In the genomic region with DNA sequence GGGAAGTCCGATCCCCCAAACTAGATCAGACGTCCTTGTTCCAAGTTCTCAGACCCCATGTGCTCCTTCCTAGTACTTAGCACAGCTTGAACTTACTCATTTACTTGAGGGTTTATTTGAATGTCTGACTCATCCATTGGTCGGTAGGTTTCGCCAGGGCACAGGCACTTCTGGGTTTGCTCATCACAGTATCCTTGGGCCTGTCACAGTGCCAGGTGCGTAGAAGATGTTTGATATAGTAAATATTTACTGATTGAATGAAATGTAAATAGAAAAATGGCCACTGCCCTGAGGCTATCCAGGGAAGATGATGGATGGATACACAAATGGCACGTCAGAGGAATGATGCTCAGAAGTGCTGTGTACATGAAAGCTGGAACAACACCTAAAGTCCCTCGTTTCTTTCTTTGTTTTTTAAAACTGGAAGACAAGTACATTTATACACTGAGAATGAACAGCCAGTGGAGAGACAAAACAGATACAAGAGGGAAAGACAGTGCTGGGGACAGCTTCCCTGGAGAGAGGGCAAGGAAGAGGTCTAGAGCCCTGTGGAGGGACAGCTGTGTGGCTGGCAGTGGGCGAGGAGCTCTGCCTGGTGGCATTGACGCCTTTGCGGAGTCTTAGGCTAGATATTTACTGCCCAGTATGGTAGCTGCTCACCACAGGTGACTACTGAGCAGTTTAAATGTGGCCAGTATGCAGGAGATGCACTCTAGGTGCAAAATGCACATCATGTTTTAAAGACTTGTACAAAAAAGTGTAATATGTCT, we compare ENCODE assay signal across 14 cellular contexts. TPM values are rescaled to one million over a fixed set of nuclear protein-coding genes. Genes with fewer than 3 reads are reported as not detected.
DNase-seq lines count a peak whose midpoint lies in the region; ATAC-seq, FAIRE-seq and TF ChIP-seq lines count a peak whose summit lies in the region.
"Had no signal": no experiment of that assay in that cellular context is flagged by ENCODE, and none has a peak within 500 bp of the region (broad histone marks: within the 10 kb centered on the region; RNA-seq: fewer than 3 reads in every experiment).

No MANE protein-coding gene starts in this region.

- H4K5ac ChIP-seq in H9 (ENCODE audit: insufficient read length, low read depth, low read length): no peak overlapping the region

- H2BK12ac ChIP-seq in H9 (ENCODE audit: insufficient read length, low read depth, low read length): no peak overlapping the region

- H3K56ac ChIP-seq in H9 (ENCODE audit: insufficient read length, low read depth, low read length): no peak overlapping the region

- H3K27ac ChIP-seq in A549: peak overlapping the region; percentile 50 to 56; a peak in 2 of 6 replicates
- no peak overlapping the region for H3K27ac ChIP-seq in H9 (ENCODE audit: insufficient read length, low read depth, low read length)
- H3K27ac ChIP-seq: ovary had no signal

- no peak overlapping the region for H2AFZ ChIP-seq in H9 (ENCODE audit: low read length)

- H3K23ac ChIP-seq in H9 (ENCODE audit: insufficient read length, low read depth, low read length): no peak overlapping the region

- TF ChIP-seq POLR2A in A549 (IDR thresholded peaks at IDR 0.05; ENCODE audit: low read length) (no peak), H54 (IDR thresholded peaks at IDR 0.05; ENCODE audit: low read depth, low read length) (no peak)

- no peaks in the 10 kb centered on the region for H4K20me1 ChIP-seq in H9 (ENCODE audit: control insufficient read depth, insufficient read depth, insufficient read length)

- no peaks in the 10 kb centered on the region for H3K79me1 ChIP-seq in H9 (ENCODE audit: insufficient read depth, low read depth, low read length, poor library complexity, severe bottlenecking)

- intact Hi-C loops in activated T-helper 1 cell treated with anti-CD3 and anti-CD28 coated beads, Interleukin-12 subunit alpha, Interleukin-12 subunit beta, Interleukin-2, Interleukin-4 antibody, amounts not matched to agents 30 ng/mL and 10 ng/mL and 1 ng/mL, durations not matched to agents 14 hours and 24 hours and 36 hours (cut with micrococcal nuclease): no loop called here

- no peak overlapping the region for H4K91ac ChIP-seq in H9 (ENCODE audit: insufficient read length, low read depth, low read length)

- H3K14ac ChIP-seq in H9 (ENCODE audit: insufficient read depth, low read length): no peak overlapping the region

- no peak overlapping the region for H2BK5ac ChIP-seq in H9 (ENCODE audit: insufficient read length, low read length)

- peak overlapping the region; percentile 63 for H3K4me2 ChIP-seq in A549
- H3K4me2 ChIP-seq in H9 (ENCODE audit: insufficient read depth, insufficient read length, low read length): no peak overlapping the region

- H3K36me3 ChIP-seq in bronchial epithelial cell (ENCODE audit: control insufficient read depth, insufficient read depth, low read length): no peaks in the 10 kb centered on the region
- H3K36me3 ChIP-seq: ovary had no signal

- no peak overlapping the region for H4K8ac ChIP-seq in H9 (replicated peaks; ENCODE audit: insufficient read length, low read depth, low read length)

- H3K4me1 ChIP-seq in A549 (peaks cover 13% of the 10 kb centered on the region), H9 (ENCODE audit: insufficient read depth, low read length) (no peaks in the 10 kb centered on the region)

- H3K9me3 Mint-ChIP-seq in H9: peaks cover 3% of the 10 kb centered on the region in 2 experiments; a peak in 2 of 5 replicates
- H3K9me3 Mint-ChIP-seq in activated T-helper 1 cell treated with anti-CD3 and anti-CD28 coated beads, Interleukin-12 subunit alpha, Interleukin-12 subunit beta, Interleukin-2, Interleukin-4 antibody, amounts not matched to agents 30 ng/mL and 10 ng/mL and 1 ng/mL, durations not matched to agents 14 hours and 24 hours and 36 hours: no peaks in the 10 kb centered on the region

- POLR2A ChIA-PET in A549 (lab: Yijun Ruan, JAX): no interaction called here

- H3K18ac ChIP-seq in H9 (ENCODE audit: insufficient read length, low read depth, low read length): no peak overlapping the region

- no peak overlapping the region for H2BK120ac ChIP-seq in H9 (ENCODE audit: low read depth, low read length, poor library complexity, severe bottlenecking)

- peak; percentile 61 for FAIRE-seq in A549 (lab: Jason Lieb, UNC)
- no peak for FAIRE-seq in bronchial epithelial cell (lab: Jason Lieb, UNC)
- FAIRE-seq in H54 (lab: Jason Lieb, UNC): no peak
- FAIRE-seq: HepG2 had no signal

- H3K79me2 ChIP-seq in H9 (ENCODE audit: insufficient read depth, low read length): no peaks in the 10 kb centered on the region

- CTCF ChIA-PET in A549 (lab: Yijun Ruan, JAX): no interaction called here

- H3K9ac ChIP-seq in H9 (ENCODE audit: extremely low read depth, insufficient read length, low read length): no peak overlapping the region

- no peaks in the 10 kb centered on the region for H3K23me2 ChIP-seq in H9 (ENCODE audit: insufficient read length, low read depth, low read length, poor library complexity, severe bottlenecking)

- no peak overlapping the region for H2BK20ac ChIP-seq in H9 (ENCODE audit: low read depth, low read length, poor library complexity, severe bottlenecking)

- H3K27me3 ChIP-seq in H9 (ENCODE audit: insufficient read depth, low read length): no peaks in the 10 kb centered on the region
- H3K27me3 ChIP-seq in bronchial epithelial cell (ENCODE audit: control insufficient read depth, insufficient read depth, low read length): peaks cover 2% of the 10 kb centered on the region
- H3K27me3 ChIP-seq: ovary had no signal

- no peak overlapping the region for H2AK5ac ChIP-seq in H9 (ENCODE audit: insufficient read length, low read length)

- ATAC-seq in A549 (peak; percentile 95 to 96), HG02610 (IDR thresholded peaks at IDR 0.05; ENCODE audit: unreplicated experiment) (no peak)
- ATAC-seq: HCT116, HepG2 had no signal

- H3K4me3 Mint-ChIP-seq in H9: no peak overlapping the region
- H3K4me3 Mint-ChIP-seq in activated T-helper 1 cell treated with anti-CD3 and anti-CD28 coated beads, Interleukin-12 subunit alpha, Interleukin-12 subunit beta, Interleukin-2, Interleukin-4 antibody, amounts not matched to agents 30 ng/mL and 10 ng/mL and 1 ng/mL, durations not matched to agents 14 hours and 24 hours and 36 hours: no peak overlapping the region
- H3K4me3 Mint-ChIP-seq: central memory CD8-positive, alpha-beta T cell had no signal

- H3K9me3 ChIP-seq in A549 (peaks cover 12% of the 10 kb centered on the region; the same call in 2 of the 3 replicates), H9 (ENCODE audit: control insufficient read depth, low read depth, low read length) (no peaks in the 10 kb centered on the region)
- H3K9me3 ChIP-seq: ovary had no signal

- H3K4me3 ChIP-seq in A549 (no peak overlapping the region), bronchial epithelial cell (ENCODE audit: low read depth, low read length) (no peak overlapping the region)
- H3K4me3 ChIP-seq: ovary had no signal

- 6% methylated on average over 10 of the region's 10 CpGs for WGBS in A549 (ENCODE audit: missing lambda C conversion rate)
- WGBS in H9 (ENCODE audit: extremely low coverage, insufficient read length, low lambda C conversion rate): no CpG with 5 or more reads among the region's 10 CpGs

- no peaks in the 10 kb centered on the region for H3K4me1 Mint-ChIP-seq in H9
- peaks cover 6% of the 10 kb centered on the region for H3K4me1 Mint-ChIP-seq in activated T-helper 1 cell treated with anti-CD3 and anti-CD28 coated beads, Interleukin-12 subunit alpha, Interleukin-12 subunit beta, Interleukin-2, Interleukin-4 antibody, amounts not matched to agents 30 ng/mL and 10 ng/mL and 1 ng/mL, durations not matched to agents 14 hours and 24 hours and 36 hours (ENCODE audit: low read depth)
- H3K4me1 Mint-ChIP-seq: central memory CD8-positive, alpha-beta T cell had no signal

- no peaks in the 10 kb centered on the region for H3K36me3 Mint-ChIP-seq in H9 (ENCODE audit: insufficient read depth in 1 of 3, low read depth in 3 of 3)
- no peaks in the 10 kb centered on the region for H3K36me3 Mint-ChIP-seq in activated T-helper 1 cell treated with anti-CD3 and anti-CD28 coated beads, Interleukin-12 subunit alpha, Interleukin-12 subunit beta, Interleukin-2, Interleukin-4 antibody, amounts not matched to agents 30 ng/mL and 10 ng/mL and 1 ng/mL, durations not matched to agents 14 hours and 24 hours and 36 hours (ENCODE audit: low read depth)

- TF ChIP-seq RAD21 in A549 (conservative IDR thresholded peaks at IDR 0.05 in 1 of 2, IDR thresholded peaks at IDR 0.05 in 1 of 2): 0 out of 5 replicates have a peak, but pooled peaks of 1 of the 2 experiments have one; percentile 8

- H3K4ac ChIP-seq in H9 (ENCODE audit: low read depth, low read length): no peak overlapping the region

- TF ChIP-seq CTCF in A549 (IDR thresholded peaks at IDR 0.05): no peak
- TF ChIP-seq CTCF in H9 (conservative IDR thresholded peaks at IDR 0.05): no peak
- TF ChIP-seq CTCF in bronchial epithelial cell (IDR thresholded peaks at IDR 0.05; ENCODE audit: insufficient read depth, low read length, severe bottlenecking): no peak

- H2BK15ac ChIP-seq in H9 (ENCODE audit: low read depth, low read length): 0 out of 2 replicates have a peak overlapping the region, but pooled peaks have one; percentile 45

- H3T11ph ChIP-seq in H9 (ENCODE audit: low read length): no peak overlapping the region

- peak in 1 of 2 experiments; percentile 48; a peak in 2 of 5 replicates for TF ChIP-seq EP300 in A549 (IDR thresholded peaks at IDR 0.05)

- peak; percentile 54 to 93 for DNase-seq in A549 (ENCODE audit: low read depth in 1 of 2, low spot score in 1 of 2)
- DNase-seq in H9: no peak
- DNase-seq in NCI-H460 (ENCODE audit: extremely low read depth, low read depth): peak; percentile 54
- peak; percentile 84 for DNase-seq in bronchial epithelial cell (ENCODE audit: low read depth)
- DNase-seq in H54 (ENCODE audit: insufficient read length, low spot score): no peak
- DNase-seq in activated T-helper 1 cell treated with anti-CD3 and anti-CD28 coated beads, Interleukin-12 subunit alpha, Interleukin-12 subunit beta, Interleukin-2, Interleukin-4 antibody, amounts not matched to agents 30 ng/mL and 10 ng/mL and 1 ng/mL, durations not matched to agents 14 hours and 24 hours and 36 hours (ENCODE audit: low spot score): no peak
- DNase-seq in stimulated activated CD4-positive, alpha-beta T cell treated with anti-CD3 and anti-CD28 coated beads, Interleukin-2, amount 100 ng/mL, for 24 hours: no peak
- DNase-seq: activated naive CD4-positive, alpha-beta T cell treated with anti-CD3 and anti-CD28 coated beads, Interleukin-2, amount 50 U/mL, for 16 hours; ovary had no signal

- H3K27ac Mint-ChIP-seq in H9: no peak overlapping the region
- no peak overlapping the region for H3K27ac Mint-ChIP-seq in activated T-helper 1 cell treated with anti-CD3 and anti-CD28 coated beads, Interleukin-12 subunit alpha, Interleukin-12 subunit beta, Interleukin-2, Interleukin-4 antibody, amounts not matched to agents 30 ng/mL and 10 ng/mL and 1 ng/mL, durations not matched to agents 14 hours and 24 hours and 36 hours

- peaks cover 2% of the 10 kb centered on the region; the same call in 1 of the 2 replicates for H3K27me3 Mint-ChIP-seq in H9 (ENCODE audit: low read depth)
- peaks cover 5% of the 10 kb centered on the region for H3K27me3 Mint-ChIP-seq in activated T-helper 1 cell treated with anti-CD3 and anti-CD28 coated beads, Interleukin-12 subunit alpha, Interleukin-12 subunit beta, Interleukin-2, Interleukin-4 antibody, amounts not matched to agents 30 ng/mL and 10 ng/mL and 1 ng/mL, durations not matched to agents 14 hours and 24 hours and 36 hours (ENCODE audit: insufficient read depth)

RNA-seq across cellular contexts. Expression of a gene that starts 31.2 kb away (rescaled TPM):
- 0.01 and 0.04 TPM in 2 replicates for polyA plus RNA-seq in A549 (2011; rRNA removed)
- polyA plus RNA-seq in A549 (2012; cell fraction: cytosol; rRNA removed): not detected in 2 replicates
- polyA plus RNA-seq in A549 (2012; cell fraction: nucleus; rRNA removed): not detected in 2 replicates
- not detected in 3 replicates for polyA plus RNA-seq in A549 (2017; fragmentation: RNase III; extraction: RNeasy Plus Mini Kit Qiagen cat#74134 plus additional on column Dnase treatment)
- not detected in 2 replicates for polyA minus RNA-seq in A549 (2011; rRNA and poly(A)+ RNA removed)
- not detected in 2 replicates for total RNA-seq in H9 (2021)
- 0.05 TPM in 1 of 2 replicates, not detected in the other for total RNA-seq in NCI-H460 (2014; rRNA removed; shearing (Covaris generic))
- polyA plus RNA-seq in NCI-H460 (2014; cell fraction: nucleus; rRNA removed): not detected in 2 replicates
- not detected in 2 replicates for total RNA-seq in bronchial epithelial cell
- 0.49 and 0.54 TPM in 2 replicates for total RNA-seq in activated T-helper 1 cell treated with anti-CD3 and anti-CD28 coated beads, Interleukin-12 subunit alpha, Interleukin-12 subunit beta, Interleukin-2, Interleukin-4 antibody, amounts not matched to agents 30 ng/mL and 10 ng/mL and 1 ng/mL, durations not matched to agents 14 hours and 24 hours and 36 hours
- total RNA-seq: G401, HepG2 had no signal
- polyA plus RNA-seq: HepG2 had no signal

Comparison
In these comparisons a context has a peak if more than half of its experiments do, and no peak if none do; other contexts are left out.
1. DNase-seq: peak in A549 (2 of 2), NCI-H460 (single experiment) and bronchial epithelial cell (single experiment); none in H9 (single experiment), H54 (single experiment), activated T-helper 1 cell treated with anti-CD3 and anti-CD28 coated beads, Interleukin-12 subunit alpha, Interleukin-12 subunit beta, Interleukin-2, Interleukin-4 antibody, amounts not matched to agents 30 ng/mL and 10 ng/mL and 1 ng/mL, durations not matched to agents 14 hours and 24 hours and 36 hours (single experiment) and stimulated activated CD4-positive, alpha-beta T cell treated with anti-CD3 and anti-CD28 coated beads, Interleukin-2, amount 100 ng/mL, for 24 hours (0 of 2).